Comparison of ENCODE assay signal across 8 cellular contexts in the genomic region with DNA sequence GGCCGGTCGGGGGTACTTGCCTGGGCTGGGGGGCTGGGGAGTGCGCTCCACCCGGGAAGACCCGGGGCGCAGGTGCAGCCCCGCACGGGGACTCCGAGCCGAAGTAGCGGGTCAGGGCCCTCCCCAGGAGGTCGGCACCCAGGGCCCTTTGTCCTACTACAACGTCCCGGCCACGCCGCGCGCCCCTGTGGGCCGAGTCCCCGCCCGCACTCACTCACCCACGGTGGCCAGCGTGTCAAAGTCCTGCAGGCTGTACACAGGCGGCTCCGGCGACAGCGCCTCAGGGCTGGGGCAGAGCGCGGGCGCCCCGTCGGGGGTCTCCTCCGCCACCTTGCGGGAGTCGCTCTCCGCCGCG. TPM values are rescaled to one million over a fixed set of nuclear protein-coding genes. Genes with fewer than 3 reads are reported as not detected.
DNase-seq lines count a peak whose midpoint lies in the region; ATAC-seq, FAIRE-seq and TF ChIP-seq lines count a peak whose summit lies in the region.

No MANE protein-coding gene starts in this region.

- H3K4me1 ChIP-seq in DND-41 (ENCODE audit: insufficient read depth, low read length) (peaks cover 27% of the 10 kb centered on the region), HUES6 (ENCODE audit: control insufficient read depth, insufficient read depth, low read length) (peaks cover 25% of the 10 kb centered on the region), mucosa of rectum (ENCODE audit: control insufficient read depth in 2 of 2, insufficient read depth in 2 of 2, low read length in 2 of 2) (peaks cover 2 to 10% of the 10 kb centered on the region in 2 donors)

- no peak for FAIRE-seq in bronchial epithelial cell (lab: Jason Lieb, UNC)

- H3K27ac ChIP-seq in DND-41 (ENCODE audit: low read length) (peak overlapping the region; percentile 66), HUES6 (ENCODE audit: low read depth, low read length) (peak overlapping the region; percentile 80), mucosa of rectum (ENCODE audit: low read depth in 2 of 2, low read length in 2 of 2) (peak overlapping the region; percentile 56 to 68)

- H3K27me3 ChIP-seq in DND-41 (ENCODE audit: insufficient read depth, low read length, poor library complexity) (no peaks in the 10 kb centered on the region), HUES6 (ENCODE audit: control insufficient read depth, insufficient read depth, low read length) (peaks cover 3% of the 10 kb centered on the region; the same call in 1 of the 2 replicates), bronchial epithelial cell (ENCODE audit: control insufficient read depth, insufficient read depth, low read length) (no peaks in the 10 kb centered on the region), mucosa of rectum (ENCODE audit: control insufficient read depth in 2 of 2, insufficient read depth in 2 of 2, low read length in 2 of 2) (no peaks in the 10 kb centered on the region)

- H3K36me3 ChIP-seq in DND-41 (ENCODE audit: insufficient read depth, low read length), result no peaks in the 10 kb centered on the region
- H3K36me3 ChIP-seq in HUES6 (ENCODE audit: control insufficient read depth, insufficient read depth, low read length), result peaks cover 4% of the 10 kb centered on the region; the same call in 1 of the 2 replicates
- H3K36me3 ChIP-seq in bronchial epithelial cell (ENCODE audit: control insufficient read depth, insufficient read depth, low read length), result no peaks in the 10 kb centered on the region
- no peaks in the 10 kb centered on the region for H3K36me3 ChIP-seq in mucosa of rectum (ENCODE audit: control insufficient read depth in 2 of 2, insufficient read depth in 2 of 2, low read length in 2 of 2)

- peak overlapping the region; percentile 60 to 76; a peak in 3 of 4 replicates for H3K4me3 ChIP-seq in DND-41 (ENCODE audit: low read depth in 1 of 2, low read length in 2 of 2)
- peak overlapping the region; percentile 79 for H3K4me3 ChIP-seq in HUES6 (ENCODE audit: low read depth, low read length)
- peak overlapping the region; percentile 67 for H3K4me3 ChIP-seq in bronchial epithelial cell (ENCODE audit: low read depth, low read length)
- peak overlapping the region; percentile 77 to 81 for H3K4me3 ChIP-seq in mucosa of rectum (ENCODE audit: low read length in 2 of 2)

- TF ChIP-seq CTCF in DND-41 (IDR thresholded peaks at IDR 0.05; ENCODE audit: borderline replicate concordance, extremely low read depth, low read length, poor library complexity, severe bottlenecking) (no peak), bronchial epithelial cell (IDR thresholded peaks at IDR 0.05; ENCODE audit: insufficient read depth, low read length, severe bottlenecking) (no peak)

- peaks cover 13% of the 10 kb centered on the region; the same call in 1 of the 2 replicates for H4K20me1 ChIP-seq in DND-41 (ENCODE audit: insufficient read depth, low read length)

- DNase-seq in DND-41, result no peak
- no peak for DNase-seq in bronchial epithelial cell (ENCODE audit: low read depth)
- DNase-seq in NCI-H1105 treated with DMSO at 0.1 percent for 48 hours (lab: John Stamatoyannopoulos, UW), result no peak
- DNase-seq in RKO (ENCODE audit: low spot score), result no peak
- no peak for DNase-seq in Ammon's horn (ENCODE audit: low spot score)

- H3K4me2 ChIP-seq in DND-41 (ENCODE audit: insufficient read depth, low read length), result peak overlapping the region; percentile 82

- ATAC-seq in DND-41 (ENCODE audit: insufficient read depth, low read depth) (peak; percentile 21; the same call in 2 of the 3 replicates), GM21447 (IDR thresholded peaks at IDR 0.05; ENCODE audit: unreplicated experiment) (peak; percentile 11)

- peaks cover 48% of the 10 kb centered on the region for H3K79me2 ChIP-seq in DND-41 (ENCODE audit: insufficient read depth, low read length)

- H3K9ac ChIP-seq in DND-41 (ENCODE audit: low read depth, low read length), result peak overlapping the region; percentile 79
- H3K9ac ChIP-seq in HUES6 (ENCODE audit: low read length), result peak overlapping the region; percentile 87
- peak overlapping the region; percentile 58 to 87 for H3K9ac ChIP-seq in mucosa of rectum (ENCODE audit: low read depth in 1 of 2, low read length in 2 of 2)

- peak overlapping the region; percentile 62; the same call in 1 of the 2 replicates for H2AFZ ChIP-seq in DND-41 (ENCODE audit: low read depth, low read length)

- H3K9me3 ChIP-seq in DND-41 (ENCODE audit: insufficient read depth, low read length, severe bottlenecking) (no peaks in the 10 kb centered on the region), HUES6 (ENCODE audit: control insufficient read depth, insufficient read depth, low read depth, low read length) (peaks cover 1% of the 10 kb centered on the region; the same call in 1 of the 2 replicates), mucosa of rectum (ENCODE audit: control insufficient read depth in 2 of 2, low read length in 2 of 2) (no peaks in the 10 kb centered on the region)

RNA-seq across cellular contexts. Expression of a gene that starts 0.6 kb away (rescaled TPM):
- total RNA-seq in bronchial epithelial cell, result 44.7 and 49.0 TPM in 2 replicates
